Comparison of ENCODE assay signal across 1 cellular context in the genomic region with DNA sequence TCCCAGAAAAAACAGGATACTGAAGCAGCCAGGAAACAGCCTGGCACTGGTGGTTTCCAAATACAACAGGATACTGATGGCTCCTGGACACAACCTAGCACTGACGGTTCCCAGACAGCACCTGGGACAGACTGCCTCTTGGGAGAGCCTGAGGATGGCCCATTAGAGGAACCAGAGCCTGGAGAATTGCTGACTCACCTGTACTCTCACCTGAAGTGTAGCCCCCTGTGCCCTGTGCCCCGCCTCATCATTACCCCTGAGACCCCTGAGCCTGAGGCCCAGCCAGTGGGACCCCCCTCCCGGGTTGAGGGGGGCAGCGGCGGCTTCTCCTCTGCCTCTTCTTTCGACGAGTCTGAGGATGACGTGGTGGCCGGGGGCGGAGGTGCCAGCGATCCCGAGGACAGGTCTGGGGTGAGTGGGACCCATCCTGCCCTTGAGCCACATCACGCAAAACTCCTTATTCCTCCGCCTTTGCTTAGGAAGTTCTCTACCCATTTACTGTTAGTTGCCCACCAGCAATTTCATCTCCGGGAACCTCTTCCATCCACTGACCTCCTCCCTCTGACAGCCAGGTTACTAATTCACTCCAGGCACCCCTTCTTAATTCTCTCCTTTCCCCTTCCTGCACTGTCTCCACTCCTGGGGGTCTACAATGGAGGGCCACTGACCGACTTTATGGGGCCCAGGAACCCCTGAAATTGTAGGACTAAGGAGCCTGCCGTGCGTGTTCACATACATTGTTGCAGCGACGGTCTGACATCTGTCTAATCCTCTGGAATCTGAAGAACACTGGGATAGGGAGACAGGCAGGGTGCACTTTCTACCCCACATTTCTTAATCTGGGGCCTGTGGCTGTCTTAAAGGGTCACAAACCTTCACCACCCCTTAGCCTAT.
TF ChIP-seq lines count a peak whose summit lies in the region.

No MANE protein-coding gene starts in this region.

TF ChIP-seq in A549, 52 proteins besides CTCF, POLR2A, EP300 and RAD21 (continued from another document):
- TF ChIP-seq ZSCAN20 (CRISPR knock-in tag; IDR thresholded peaks at IDR 0.05) (no peak), SMC3 (IDR thresholded peaks at IDR 0.05) (no peak), FOSB (CRISPR knock-in tag; IDR thresholded peaks at IDR 0.05) (no peak), RCOR1 (IDR thresholded peaks at IDR 0.05; ENCODE audit: low read depth, low read length) (no peak), CHD4 (IDR thresholded peaks at IDR 0.05; ENCODE audit: borderline replicate concordance) (no peak), JUNB (IDR thresholded peaks at IDR 0.05) (no peak), ESRRA (IDR thresholded peaks at IDR 0.05; ENCODE audit: borderline replicate concordance, low read length) (no peak), CBX2 (IDR thresholded peaks at IDR 0.05; ENCODE audit: borderline replicate concordance, low read depth) (no peak), RARB (CRISPR knock-in tag; IDR thresholded peaks at IDR 0.05) (no peak), BHLHE40 (IDR thresholded peaks at IDR 0.05; ENCODE audit: low read depth, low read length) (no peak), EHMT2 (IDR thresholded peaks at IDR 0.05; ENCODE audit: low read depth) (no peak), MYC (IDR thresholded peaks at IDR 0.05; ENCODE audit: borderline replicate concordance, low read length) (no peak), ZC3H11A (IDR thresholded peaks at IDR 0.05) (no peak)
- TF ChIP-seq, protein P1, sequence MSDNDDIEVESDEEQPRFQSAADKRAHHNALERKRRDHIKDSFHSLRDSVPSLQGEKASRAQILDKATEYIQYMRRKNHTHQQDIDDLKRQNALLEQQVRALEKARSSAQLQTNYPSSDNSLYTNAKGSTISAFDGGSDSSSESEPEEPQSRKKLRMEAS (IDR thresholded peaks at IDR 0.05) = no peak
- TF ChIP-seq, protein P2, sequence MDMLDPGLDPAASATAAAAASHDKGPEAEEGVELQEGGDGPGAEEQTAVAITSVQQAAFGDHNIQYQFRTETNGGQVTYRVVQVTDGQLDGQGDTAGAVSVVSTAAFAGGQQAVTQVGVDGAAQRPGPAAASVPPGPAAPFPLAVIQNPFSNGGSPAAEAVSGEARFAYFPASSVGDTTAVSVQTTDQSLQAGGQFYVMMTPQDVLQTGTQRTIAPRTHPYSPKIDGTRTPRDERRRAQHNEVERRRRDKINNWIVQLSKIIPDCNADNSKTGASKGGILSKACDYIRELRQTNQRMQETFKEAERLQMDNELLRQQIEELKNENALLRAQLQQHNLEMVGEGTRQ (IDR thresholded peaks at IDR 0.05) = no peak; the same call in none of the 2 replicates
- TF ChIP-seq, protein P3, sequence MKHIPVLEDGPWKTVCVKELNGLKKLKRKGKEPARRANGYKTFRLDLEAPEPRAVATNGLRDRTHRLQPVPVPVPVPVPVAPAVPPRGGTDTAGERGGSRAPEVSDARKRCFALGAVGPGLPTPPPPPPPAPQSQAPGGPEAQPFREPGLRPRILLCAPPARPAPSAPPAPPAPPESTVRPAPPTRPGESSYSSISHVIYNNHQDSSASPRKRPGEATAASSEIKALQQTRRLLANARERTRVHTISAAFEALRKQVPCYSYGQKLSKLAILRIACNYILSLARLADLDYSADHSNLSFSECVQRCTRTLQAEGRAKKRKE (CRISPR knock-in tag; IDR thresholded peaks at IDR 0.05; ENCODE audit: low read depth) = no peak; the same call in 1 of the 2 replicates
